Comparison of ENCODE assay signal across 8 cellular contexts in the genomic region with DNA sequence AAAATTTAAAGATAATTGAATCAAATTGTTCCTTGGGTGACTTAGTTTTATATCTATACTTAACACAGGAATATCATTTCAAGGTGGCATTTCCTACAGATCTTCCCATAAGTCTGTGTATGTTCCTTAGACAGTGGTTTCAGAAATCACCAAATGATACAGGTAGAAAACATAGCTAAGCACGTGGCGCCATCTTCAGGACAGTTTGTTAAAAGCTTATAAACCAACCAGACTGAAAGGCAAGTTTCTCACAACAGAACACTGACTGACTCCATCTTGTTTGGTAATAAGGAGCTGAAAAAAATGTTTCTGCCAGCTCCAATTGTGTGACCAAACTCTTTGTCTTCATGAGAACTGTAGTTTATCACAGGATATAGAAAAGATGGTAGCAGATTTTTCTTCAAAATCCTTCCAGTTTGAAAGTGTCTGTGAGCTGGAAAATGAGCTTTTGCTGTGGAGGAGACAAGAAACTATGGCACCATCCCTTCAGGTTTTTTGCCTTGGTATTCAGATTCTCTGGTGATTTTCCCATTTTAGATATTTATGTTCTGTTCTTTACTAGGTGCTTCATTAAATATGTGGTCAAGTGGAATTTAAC. TPM values are rescaled to one million over a fixed set of nuclear protein-coding genes. Genes with fewer than 3 reads are reported as not detected.
DNase-seq lines count a peak whose midpoint lies in the region; ATAC-seq and TF ChIP-seq lines count a peak whose summit lies in the region.

No MANE protein-coding gene starts in this region.

- H3F3A ChIP-seq in GM23248 (ENCODE audit: insufficient read depth) = no peaks in the 10 kb centered on the region

- H3K4me3 ChIP-seq in GM23248 (no peak overlapping the region), LNCaP clone FGC (ENCODE audit: low read depth, low read length) (no peak overlapping the region), Panc1 (ENCODE audit: low read depth in 2 of 2, low read length in 2 of 2) (no peak overlapping the region), neutrophil (ENCODE audit: low read depth in 1 of 2, low read length in 1 of 2) (no peak overlapping the region), thoracic aorta (no peak overlapping the region)

- H3K9ac ChIP-seq in GM23248 = no peak overlapping the region

- 0 to 1% methylated on average over 2 of the region's 2 CpGs for WGBS in GM23248 (ENCODE audit: low coverage in 1 of 2, low lambda C conversion rate in 2 of 2, missing lambda C conversion rate in 2 of 2), 2 experiments

- H3K4me1 ChIP-seq in GM23248 (ENCODE audit: insufficient read depth) (no peaks in the 10 kb centered on the region), Panc1 (ENCODE audit: control insufficient read depth, insufficient read depth, low read length) (no peaks in the 10 kb centered on the region), neutrophil (ENCODE audit: control insufficient read depth in 1 of 2, insufficient read depth in 1 of 2, low read depth in 1 of 2, low read length in 1 of 2) (peaks cover 7 to 8% of the 10 kb centered on the region in 2 experiments), thoracic aorta (ENCODE audit: control insufficient read depth in 1 of 2, low read depth in 2 of 2) (no peaks in the 10 kb centered on the region)

- ATAC-seq in Panc1 = peak; percentile 92
- ATAC-seq in thoracic aorta (ENCODE audit: insufficient number of reproducible peaks, low FRiP score, low read depth) = no peak

- CTCF ChIA-PET in Panc1 (lab: Charles Lee) = interaction anchor here (0.6 to 1.6 kb wide), 11 partner anchors 8 to 1591 kb away, joined by 3 to 58 read pairs (median 3); no protein-coding TSS in a partner anchor

- BruUV-seq in Panc1 (replicated peaks; lab: Mats Ljungman, UMichigan) = no TSS peak

- in situ Hi-C loops in GM23248 (cut with MboI) = loop anchor here (10.0 to 25.0 kb wide), 3 partner anchors 140 to 1600 kb away; no protein-coding TSS in a partner anchor
- in situ Hi-C loops in Panc1 (cut with HindIII; ENCODE audit: low pct_unique_long_range_greater_than_20kb, low sequenced_read_pairs) = no loop called here

- H3K4me2 ChIP-seq in GM23248 (ENCODE audit: unreplicated experiment) = no peak overlapping the region

- H3K9me3 ChIP-seq in GM23248 (ENCODE audit: low read depth) = no peaks in the 10 kb centered on the region
- H3K9me3 ChIP-seq in Panc1 (ENCODE audit: control insufficient read depth, insufficient read depth, low read depth, low read length) = no peaks in the 10 kb centered on the region
- H3K9me3 ChIP-seq in neutrophil = no peaks in the 10 kb centered on the region
- H3K9me3 ChIP-seq in thoracic aorta = no peaks in the 10 kb centered on the region

- H3K9me2 ChIP-seq in GM23248 (ENCODE audit: insufficient read depth) = no peaks in the 10 kb centered on the region

- no peaks in the 10 kb centered on the region for H4K20me1 ChIP-seq in GM23248 (ENCODE audit: insufficient read depth)

- POLR2A ChIA-PET in Panc1 (lab: Charles Lee) = interaction anchor here (0.6 kb wide), 1 partner anchor 138 kb away, joined by 3 read pairs; no protein-coding TSS in a partner anchor

- intact Hi-C loops in Panc1 (cut with micrococcal nuclease; ENCODE audit: unreplicated experiment) = loop anchor here (1.0 to 5.0 kb wide), 4 partner anchors 142 to 1591 kb away; no protein-coding TSS in a partner anchor

- no peaks in the 10 kb centered on the region for H3K79me2 ChIP-seq in GM23248 (ENCODE audit: insufficient read depth)

- TF ChIP-seq CTCF in LNCaP clone FGC (IDR thresholded peaks at IDR 0.05; ENCODE audit: control insufficient read depth, extremely low read depth, insufficient read depth) = peak; percentile 69
- peak; percentile 67; the same call in 1 of the 2 replicates for TF ChIP-seq CTCF in Panc1 (IDR thresholded peaks at IDR 0.05)
- TF ChIP-seq CTCF in neutrophil (IDR thresholded peaks at IDR 0.05) = peak; percentile 25
- peak; percentile 56 for TF ChIP-seq CTCF in thoracic aorta (IDR thresholded peaks at IDR 0.05)

- H3K36me3 ChIP-seq in GM23248 (ENCODE audit: low read depth) (no peaks in the 10 kb centered on the region), Panc1 (ENCODE audit: control insufficient read depth, insufficient read depth, low read length) (no peaks in the 10 kb centered on the region), neutrophil (no peaks in the 10 kb centered on the region), thoracic aorta (no peaks in the 10 kb centered on the region)

- H3K27me3 ChIP-seq in GM23248 (replicated peaks; ENCODE audit: insufficient read depth) = no peaks in the 10 kb centered on the region
- H3K27me3 ChIP-seq in Panc1 (ENCODE audit: control insufficient read depth, insufficient read depth, low read length) = no peaks in the 10 kb centered on the region
- peaks cover 8% of the 10 kb centered on the region for H3K27me3 ChIP-seq in neutrophil
- H3K27me3 ChIP-seq in thoracic aorta (replicated peaks; ENCODE audit: insufficient read depth) = no peaks in the 10 kb centered on the region

- H2AFZ ChIP-seq in GM23248 = peak overlapping the region; percentile 55

- DNase-seq in DMS79 (lab: John Stamatoyannopoulos, UW) (peak; percentile 59), GM23248 (peak; percentile 84), LNCaP clone FGC (ENCODE audit: low read depth) (peak; percentile 47), Panc1 (ENCODE audit: low read depth, low spot score) (peak; percentile 78), fibroblast of peridontal ligament (ENCODE audit: extremely low read depth) (peak; percentile 92), thoracic aorta (ENCODE audit: low spot score) (peak; percentile 18)
- peak; percentile 71 to 73 for DNase-seq in activated T-cell treated with anti-CD3 and anti-CD28 coated beads, Interleukin-2, amount 50 U/mL, for 48 hours

- H3K27ac ChIP-seq in GM23248 (no peak overlapping the region), Panc1 (ENCODE audit: low read length) (no peak overlapping the region; the same call in 1 of the 2 replicates), neutrophil (no peak overlapping the region), thoracic aorta (no peak overlapping the region)

RNA-seq across cellular contexts. Expression of a gene that starts 34.8 kb away (rescaled TPM):
- not detected in 2 replicates for total RNA-seq in GM23248 (2014; rRNA removed; shearing (Covaris generic))
- polyA plus RNA-seq in GM23248 (2016; fragmentation: Nextera tagmentation; extraction: Ambion mirVana) = not detected in 2 replicates
- total RNA-seq in Panc1 (2021; ENCODE audit: unreplicated experiment) = not detected
- not detected for polyA plus RNA-seq in Panc1 (2012; ENCODE audit: insufficient read length)
- total RNA-seq in thoracic aorta = not detected

RNA-seq across cellular contexts. Expression of a gene that starts 58.2 kb away (rescaled TPM):
- total RNA-seq in GM23248 (2014; rRNA removed; shearing (Covaris generic)) = not detected in 2 replicates
- polyA plus RNA-seq in GM23248 (2016; fragmentation: Nextera tagmentation; extraction: Ambion mirVana) = 4.6 and 5.2 TPM in 2 replicates
- 0.87 TPM for total RNA-seq in Panc1 (2021; ENCODE audit: unreplicated experiment)
- 0.45 TPM for polyA plus RNA-seq in Panc1 (2012; ENCODE audit: insufficient read length)
- total RNA-seq in thoracic aorta = not detected

Comparison
In these comparisons a context has a peak if more than half of its experiments do, and no peak if none do; other contexts are left out.
1. DNase-seq: peak in every context shown above with its lines; median percentile 92 in fibroblast of peridontal ligament; 84 in GM23248; 78 in Panc1; 72 in activated T-cell treated with anti-CD3 and anti-CD28 coated beads, Interleukin-2, amount 50 U/mL, for 48 hours; 59 in DMS79; 47 in LNCaP clone FGC; 18 in thoracic aorta.